5 cellular contexts compared by ENCODE assay signal in genomic region chr13:41682766-41683165, GRCh38.
"Had no signal": no experiment of that assay in that cellular context is flagged by ENCODE, and none has a peak within 500 bp of the region (broad histone marks: within the 10 kb centered on the region; RNA-seq: fewer than 3 reads in every experiment).

No MANE protein-coding gene starts in this region.

- ATAC-seq: GM12878 had no signal

- FAIRE-seq: GM12878, GM12892, GM18507, GM19239 had no signal

- H3K4me3 ChIP-seq: GM12878 had no signal

- DNase-seq: GF-D8 had no signal
